21 cellular contexts compared by ENCODE assay signal in genomic region chrX:104334971-104335370, GRCh38.
"Had no signal": no experiment of that assay in that cellular context is flagged by ENCODE, and none has a peak within 500 bp of the region (broad histone marks: within the 10 kb centered on the region; RNA-seq: fewer than 3 reads in every experiment).

No MANE protein-coding gene starts in this region.

- H3K9me3 Mint-ChIP-seq: activated CD8-positive, alpha-beta T cell treated with anti-CD3 and anti-CD28 coated beads for 36 hours; activated naive CD4-positive, alpha-beta T cell treated with anti-CD3 and anti-CD28 coated beads, Interleukin-2, amount 10 ng/mL, durations not matched to agents 7 days and 5 days; activated naive CD8-positive, alpha-beta T cell treated with anti-CD3 and anti-CD28 coated beads for 36 hours; activated T-cell treated with anti-CD3 and anti-CD28 coated beads, Interleukin-2, amount 50 U/mL, for 72 hours; activated T-helper 2 cell treated with anti-CD3 and anti-CD28 coated beads, Interferon-gamma antibody, Interleukin-2, Interleukin-4, amounts not matched to agents 10 μg/mL and 5 μg/mL and 100 μg/mL, durations not matched to agents 14 hours and 24 hours and 36 hours had no signal

- H3K9ac ChIP-seq: SK-N-SH had no signal

- H3K27ac Mint-ChIP-seq: activated CD8-positive, alpha-beta T cell treated with anti-CD3 and anti-CD28 coated beads for 36 hours; activated naive CD4-positive, alpha-beta T cell treated with anti-CD3 and anti-CD28 coated beads, Interleukin-2, amount 10 ng/mL, durations not matched to agents 7 days and 5 days; activated naive CD8-positive, alpha-beta T cell treated with anti-CD3 and anti-CD28 coated beads for 36 hours; activated T-cell treated with anti-CD3 and anti-CD28 coated beads, Interleukin-2, amount 50 U/mL, for 72 hours; activated T-helper 2 cell treated with anti-CD3 and anti-CD28 coated beads, Interferon-gamma antibody, Interleukin-2, Interleukin-4, amounts not matched to agents 10 μg/mL and 5 μg/mL and 100 μg/mL, durations not matched to agents 14 hours and 24 hours and 36 hours had no signal

- ATAC-seq: activated CD8-positive, alpha-beta T cell treated with anti-CD3 and anti-CD28 coated beads for 36 hours; Right ventricle myocardium inferior had no signal

- H3K4me2 ChIP-seq: SK-N-SH had no signal

- H3K36me3 ChIP-seq: breast epithelium, WERI-Rb-1 had no signal

- DNase-seq: activated CD4-positive, alpha-beta T cell treated with anti-CD3 and anti-CD28 coated beads for 4 hours; activated CD8-positive, alpha-beta memory T cell treated with anti-CD3 and anti-CD28 coated beads, Interleukin-2, amount 50 U/mL, for 4 hours; activated CD8-positive, alpha-beta T cell treated with anti-CD3 and anti-CD28 coated beads for 36 hours; activated gamma-delta T cell treated with Interleukin-2 at 50 U/mL for 16 hours; activated naive CD4-positive, alpha-beta T cell treated with anti-CD3 and anti-CD28 coated beads, Interleukin-2, amount 10 ng/mL, durations not matched to agents 7 days and 5 days; activated naive CD8-positive, alpha-beta T cell treated with anti-CD3 and anti-CD28 coated beads for 36 hours; activated T-cell treated with anti-CD3 and anti-CD28 coated beads, Interleukin-2, amount 50 U/mL, for 72 hours; caudate nucleus; MM.1S; NCI-H1105; NCI-H1436 treated with DMSO at 0.1 percent for 48 hours; NCI-H187; NCI-H2081 treated with DMSO at 0.1 percent for 48 hours; NCI-H446; NCI-H524; SK-N-SH; T-helper 1 cell; WERI-Rb-1 had no signal

- H3K4me1 ChIP-seq: breast epithelium had no signal

- H3K4me3 Mint-ChIP-seq: activated CD8-positive, alpha-beta T cell treated with anti-CD3 and anti-CD28 coated beads for 36 hours; activated naive CD4-positive, alpha-beta T cell treated with anti-CD3 and anti-CD28 coated beads, Interleukin-2, amount 10 ng/mL, durations not matched to agents 7 days and 5 days; activated naive CD8-positive, alpha-beta T cell treated with anti-CD3 and anti-CD28 coated beads for 36 hours; activated T-cell treated with anti-CD3 and anti-CD28 coated beads, Interleukin-2, amount 50 U/mL, for 72 hours had no signal

- H3K9me3 ChIP-seq: breast epithelium, SK-N-SH had no signal

- H3K27ac ChIP-seq: breast epithelium, WERI-Rb-1 had no signal

- H3K4me3 ChIP-seq: breast epithelium had no signal

- H3K4me1 Mint-ChIP-seq: activated naive CD4-positive, alpha-beta T cell treated with anti-CD3 and anti-CD28 coated beads, Interleukin-2, amount 10 ng/mL, durations not matched to agents 7 days and 5 days; activated naive CD8-positive, alpha-beta T cell treated with anti-CD3 and anti-CD28 coated beads for 36 hours had no signal

- H3K27me3 Mint-ChIP-seq: activated CD8-positive, alpha-beta T cell treated with anti-CD3 and anti-CD28 coated beads for 36 hours; activated naive CD4-positive, alpha-beta T cell treated with anti-CD3 and anti-CD28 coated beads, Interleukin-2, amount 10 ng/mL, durations not matched to agents 7 days and 5 days had no signal

- H3K9me2 ChIP-seq: SK-N-SH had no signal
